Comparison of ENCODE assay signal across 9 cellular contexts in genomic region chr14:50059773-50060629, GRCh38. TPM values are rescaled to one million over a fixed set of nuclear protein-coding genes. Genes with fewer than 3 reads are reported as not detected.
DNase-seq lines count a peak whose midpoint lies in the region; ATAC-seq and TF ChIP-seq lines count a peak whose summit lies in the region.
"Had no signal": no experiment of that assay in that cellular context is flagged by ENCODE, and none has a peak within 500 bp of the region (broad histone marks: within the 10 kb centered on the region; RNA-seq: fewer than 3 reads in every experiment).

No MANE protein-coding gene starts in this region.

- WGBS in upper lobe of left lung, 2 donors, result 71 to 75% methylated on average over 11 to 12 of the region's 12 CpGs

- H3K4me1 ChIP-seq in upper lobe of left lung, result peaks cover 20 to 30% (median 26%) of the 10 kb centered on the region in 4 donors

- DNase-seq in activated naive CD4-positive, alpha-beta T cell treated with Interleukin-2 at 50 U/mL for 16 hours, result no peak
- no peak for DNase-seq in activated naive CD8-positive, alpha-beta T cell treated with anti-CD3 and anti-CD28 coated beads, Interleukin-2, amount 10 ng/mL, durations not matched to agents 7 days and 5 days
- no peak for DNase-seq in memory B cell (ENCODE audit: low spot score in 2 of 2)
- DNase-seq in upper lobe of left lung, result no peak
- DNase-seq in NCI-H526 (lab: John Stamatoyannopoulos, UW), result no peak
- no peak for DNase-seq in middle frontal gyrus (ENCODE audit: extremely low spot score, low spot score)
- DNase-seq: NCI-H1930 had no signal

- TF ChIP-seq EP300 in upper lobe of left lung (IDR thresholded peaks at IDR 0.05), result no peak

- no peaks in the 10 kb centered on the region for H3K36me3 ChIP-seq in upper lobe of left lung

- H3K27ac ChIP-seq in upper lobe of left lung, result peak overlapping the region; percentile 57 to 82 (median 72)

- no peak for TF ChIP-seq CTCF in upper lobe of left lung (IDR thresholded peaks at IDR 0.05)

- H3K9me3 Mint-ChIP-seq in activated naive CD4-positive, alpha-beta T cell treated with anti-CD3 and anti-CD28 coated beads, Interleukin-2, amount 50 U/mL, for 24 hours, result no peaks in the 10 kb centered on the region
- peaks cover 2% of the 10 kb centered on the region for H3K9me3 Mint-ChIP-seq in activated naive CD8-positive, alpha-beta T cell treated with anti-CD3 and anti-CD28 coated beads, Interleukin-2, amount 10 ng/mL, durations not matched to agents 7 days and 5 days
- no peaks in the 10 kb centered on the region for H3K9me3 Mint-ChIP-seq in memory B cell

- H3K9me3 ChIP-seq in upper lobe of left lung, result no peaks in the 10 kb centered on the region

- H3K4me3 Mint-ChIP-seq in activated naive CD4-positive, alpha-beta T cell treated with anti-CD3 and anti-CD28 coated beads, Interleukin-2, amount 50 U/mL, for 24 hours, result no peak overlapping the region
- H3K4me3 Mint-ChIP-seq in activated naive CD8-positive, alpha-beta T cell treated with anti-CD3 and anti-CD28 coated beads, Interleukin-2, amount 10 ng/mL, durations not matched to agents 7 days and 5 days, result peak overlapping the region; percentile 31
- H3K4me3 Mint-ChIP-seq in memory B cell, result no peak overlapping the region

- no peak for ATAC-seq in activated naive CD8-positive, alpha-beta T cell treated with anti-CD3 and anti-CD28 coated beads, Interleukin-2, amount 10 ng/mL, durations not matched to agents 7 days and 5 days (ENCODE audit: low read depth)
- no peak for ATAC-seq in memory B cell (ENCODE audit: low read depth)
- ATAC-seq in upper lobe of left lung (ENCODE audit: low FRiP score in 2 of 2), result no peak
- no peak for ATAC-seq in GM21717 (IDR thresholded peaks at IDR 0.05; ENCODE audit: unreplicated experiment)

- no peaks in the 10 kb centered on the region for H3K27me3 ChIP-seq in upper lobe of left lung

- H3K36me3 Mint-ChIP-seq in activated naive CD4-positive, alpha-beta T cell treated with anti-CD3 and anti-CD28 coated beads, Interleukin-2, amount 50 U/mL, for 24 hours, result peaks cover 1% of the 10 kb centered on the region
- peaks cover 17% of the 10 kb centered on the region for H3K36me3 Mint-ChIP-seq in activated naive CD8-positive, alpha-beta T cell treated with anti-CD3 and anti-CD28 coated beads, Interleukin-2, amount 10 ng/mL, durations not matched to agents 7 days and 5 days
- peaks cover 5% of the 10 kb centered on the region for H3K36me3 Mint-ChIP-seq in memory B cell

- H3K27ac Mint-ChIP-seq in activated naive CD4-positive, alpha-beta T cell treated with anti-CD3 and anti-CD28 coated beads, Interleukin-2, amount 50 U/mL, for 24 hours, result peak overlapping the region; percentile 82
- H3K27ac Mint-ChIP-seq in activated naive CD8-positive, alpha-beta T cell treated with anti-CD3 and anti-CD28 coated beads, Interleukin-2, amount 10 ng/mL, durations not matched to agents 7 days and 5 days, result peak overlapping the region; percentile 100
- H3K27ac Mint-ChIP-seq in memory B cell, result peak overlapping the region; percentile 98

- H3K27me3 Mint-ChIP-seq in activated naive CD4-positive, alpha-beta T cell treated with anti-CD3 and anti-CD28 coated beads, Interleukin-2, amount 50 U/mL, for 24 hours, result no peaks in the 10 kb centered on the region
- H3K27me3 Mint-ChIP-seq in activated naive CD8-positive, alpha-beta T cell treated with anti-CD3 and anti-CD28 coated beads, Interleukin-2, amount 10 ng/mL, durations not matched to agents 7 days and 5 days, result no peaks in the 10 kb centered on the region
- H3K27me3 Mint-ChIP-seq in memory B cell, result no peaks in the 10 kb centered on the region

- no peak overlapping the region for H3K4me3 ChIP-seq in upper lobe of left lung

- POLR2A ChIA-PET in activated naive CD8-positive, alpha-beta T cell treated with anti-CD3 and anti-CD28 coated beads, Interleukin-2, amount 10 ng/mL, durations not matched to agents 7 days and 5 days (lab: Charles Lee), result interaction anchor here (1.0 to 8.0 kb wide), 13 partner anchors 9 to 198 kb away, joined by 3 to 239 read pairs (median 46); no protein-coding TSS in a partner anchor

- peaks cover 86% of the 10 kb centered on the region for H3K4me1 Mint-ChIP-seq in activated naive CD4-positive, alpha-beta T cell treated with anti-CD3 and anti-CD28 coated beads, Interleukin-2, amount 50 U/mL, for 24 hours
- H3K4me1 Mint-ChIP-seq in activated naive CD8-positive, alpha-beta T cell treated with anti-CD3 and anti-CD28 coated beads, Interleukin-2, amount 10 ng/mL, durations not matched to agents 7 days and 5 days, result peaks cover 67% of the 10 kb centered on the region
- peaks cover 41% of the 10 kb centered on the region for H3K4me1 Mint-ChIP-seq in memory B cell

- no peak for TF ChIP-seq POLR2A in upper lobe of left lung (IDR thresholded peaks at IDR 0.05)

RNA-seq across cellular contexts. Expression of gene VCPKMT, which starts 56.4 kb away (rescaled TPM):
- total RNA-seq in activated naive CD8-positive, alpha-beta T cell treated with anti-CD3 and anti-CD28 coated beads, Interleukin-2, amount 10 ng/mL, durations not matched to agents 7 days and 5 days, result 10 to 100 TPM; 12.9 to 14.9 TPM
- 1 to 10 TPM; 3.0 to 9.9 (median 5.9) TPM for total RNA-seq in upper lobe of left lung
